In the genomic region with DNA sequence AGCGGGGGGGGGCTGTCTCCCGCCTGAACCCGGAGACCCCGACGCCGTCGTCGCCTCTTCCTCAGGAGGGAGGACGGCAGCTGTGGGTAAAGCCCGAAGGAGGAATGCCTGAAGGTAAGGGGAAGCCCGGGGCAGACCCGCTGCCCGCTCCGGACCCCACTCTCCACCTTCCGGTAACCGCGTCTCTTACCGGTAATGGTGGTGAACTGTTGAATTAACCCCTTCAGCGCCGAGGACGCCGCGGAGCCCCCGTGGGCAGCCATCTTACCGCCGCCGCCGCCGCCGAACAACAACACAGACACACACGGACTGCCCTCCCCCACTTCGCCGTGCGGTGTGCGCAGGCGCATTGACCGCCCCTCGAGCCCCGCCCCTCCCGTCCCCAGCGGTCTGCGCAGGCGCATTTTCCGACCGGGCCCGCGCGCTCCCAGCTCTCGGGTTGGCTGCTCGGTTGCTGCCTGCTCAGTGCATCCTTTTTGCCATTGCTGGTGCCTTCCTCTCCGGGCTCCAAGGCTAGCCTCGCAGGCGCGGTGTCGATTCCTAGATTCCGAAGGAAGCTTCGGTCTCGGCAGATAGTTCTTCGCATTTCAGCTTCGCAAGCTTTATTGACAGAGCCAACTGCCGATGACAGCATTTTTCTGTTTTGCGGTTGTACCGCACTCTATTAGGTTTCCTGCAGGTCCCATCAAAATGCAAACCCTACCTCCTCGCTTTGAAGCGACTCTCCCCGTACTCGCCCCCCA, we compare ENCODE assay signal across 1 cellular context.
TF ChIP-seq lines count a peak whose summit lies in the region.

A gene with protein sequence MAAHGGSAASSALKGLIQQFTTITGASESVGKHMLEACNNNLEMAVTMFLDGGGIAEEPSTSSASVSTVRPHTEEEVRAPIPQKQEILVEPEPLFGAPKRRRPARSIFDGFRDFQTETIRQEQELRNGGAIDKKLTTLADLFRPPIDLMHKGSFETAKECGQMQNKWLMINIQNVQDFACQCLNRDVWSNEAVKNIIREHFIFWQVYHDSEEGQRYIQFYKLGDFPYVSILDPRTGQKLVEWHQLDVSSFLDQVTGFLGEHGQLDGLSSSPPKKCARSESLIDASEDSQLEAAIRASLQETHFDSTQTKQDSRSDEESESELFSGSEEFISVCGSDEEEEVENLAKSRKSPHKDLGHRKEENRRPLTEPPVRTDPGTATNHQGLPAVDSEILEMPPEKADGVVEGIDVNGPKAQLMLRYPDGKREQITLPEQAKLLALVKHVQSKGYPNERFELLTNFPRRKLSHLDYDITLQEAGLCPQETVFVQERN (minus strand): TSS at position 291 of the 743 bp plus-strand sequence. CDS start 28 bp downstream, at position 263.

TF ChIP-seq in K562, 482 proteins besides CTCF, POLR2A, EP300 and RAD21 (continued from another document and continues in another):
- TF ChIP-seq, protein P1, sequence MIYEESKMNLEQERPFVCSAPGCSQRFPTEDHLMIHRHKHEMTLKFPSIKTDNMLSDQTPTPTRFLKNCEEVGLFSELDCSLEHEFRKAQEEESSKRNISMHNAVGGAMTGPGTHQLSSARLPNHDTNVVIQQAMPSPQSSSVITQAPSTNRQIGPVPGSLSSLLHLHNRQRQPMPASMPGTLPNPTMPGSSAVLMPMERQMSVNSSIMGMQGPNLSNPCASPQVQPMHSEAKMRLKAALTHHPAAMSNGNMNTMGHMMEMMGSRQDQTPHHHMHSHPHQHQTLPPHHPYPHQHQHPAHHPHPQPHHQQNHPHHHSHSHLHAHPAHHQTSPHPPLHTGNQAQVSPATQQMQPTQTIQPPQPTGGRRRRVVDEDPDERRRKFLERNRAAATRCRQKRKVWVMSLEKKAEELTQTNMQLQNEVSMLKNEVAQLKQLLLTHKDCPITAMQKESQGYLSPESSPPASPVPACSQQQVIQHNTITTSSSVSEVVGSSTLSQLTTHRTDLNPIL (CRISPR knock-in tag; IDR thresholded peaks at IDR 0.05), result no peak
- TF ChIP-seq ZNF263 (CRISPR knock-in tag; IDR thresholded peaks at IDR 0.05; ENCODE audit: borderline replicate concordance) (peak; percentile 65; the same call in 1 of the 2 replicates), PCBP1 (IDR thresholded peaks at IDR 0.05; ENCODE audit: low read depth, low read length, poor library complexity, severe bottlenecking) (no peak), ZBTB7A (IDR thresholded peaks at IDR 0.05; ENCODE audit: borderline replicate concordance, control insufficient read depth, low read depth, low read length) (peak; percentile 4; the same call in 1 of the 2 replicates), KLF1 (tag; IDR thresholded peaks at IDR 0.05) (no peak), ZFP36 (IDR thresholded peaks at IDR 0.05; ENCODE audit: low read depth, low read length, partially characterized antibody) (no peak), SIN3A (IDR thresholded peaks at IDR 0.05; ENCODE audit: borderline replicate concordance in 2 of 2, control insufficient read depth in 1 of 2, low read depth in 2 of 2, low read length in 2 of 2) (peak; percentile 53 to 78; a peak in 3 of 4 replicates), KDM5B (IDR thresholded peaks at IDR 0.05; ENCODE audit: insufficient replicate concordance, low read depth, low read length) (peak; percentile 69), RHOXF2B (CRISPR knock-in tag; conservative IDR thresholded peaks at IDR 0.05) (no peak), PHF8 (IDR thresholded peaks at IDR 0.05; ENCODE audit: borderline replicate concordance, low read length) (peak; percentile 76; the same call in 1 of the 2 replicates), CEBPB (tag; IDR thresholded peaks at IDR 0.05) (no peak), EGR1 (conservative IDR thresholded peaks at IDR 0.05) (no peak), ZNF830 (CRISPR knock-in tag; IDR thresholded peaks at IDR 0.05) (no peak), NCOR1 (IDR thresholded peaks at IDR 0.05) (peak; percentile 18; the same call in 1 of the 2 replicates), FOXJ2 (tag; IDR thresholded peaks at IDR 0.05) (no peak), CHD2 (IDR thresholded peaks at IDR 0.05; ENCODE audit: low read depth, low read length) (peak; percentile 56; the same call in 1 of the 2 replicates), MECOM (CRISPR knock-in tag; IDR thresholded peaks at IDR 0.05) (no peak), ATF1 (CRISPR knock-in tag; IDR thresholded peaks at IDR 0.05) (no peak), ATF1 (tag; IDR thresholded peaks at IDR 0.05) (peak; percentile 44; the same call in 1 of the 2 replicates), BCOR (IDR thresholded peaks at IDR 0.05) (no peak), HNRNPH1 (optimal IDR thresholded peaks at IDR 0.05; ENCODE audit: low read depth, low read length) (no peak), BRF1 (IDR thresholded peaks at IDR 0.05; ENCODE audit: borderline replicate concordance, extremely low read depth, insufficient read length) (no peak), SMAD2 (IDR thresholded peaks at IDR 0.05; ENCODE audit: low read depth, low read length) (no peak), SP1 (CRISPR knock-in tag; IDR thresholded peaks at IDR 0.05) (peak; percentile 54; the same call in 1 of the 2 replicates), GTF2F1 (IDR thresholded peaks at IDR 0.05; ENCODE audit: low read depth, low read length) (peak; percentile 68; the same call in 1 of the 2 replicates), ZKSCAN1 (IDR thresholded peaks at IDR 0.05; ENCODE audit: low read depth, low read length) (peak; percentile 57; the same call in 1 of the 2 replicates), EHMT2 (IDR thresholded peaks at IDR 0.05) (no peak), ETV6 (IDR thresholded peaks at IDR 0.05; ENCODE audit: borderline replicate concordance in 1 of 2, low read depth in 2 of 2, low read length in 1 of 2) (no peak), ETV6 (CRISPR knock-in tag; IDR thresholded peaks at IDR 0.05; ENCODE audit: borderline replicate concordance) (no peak), KDM1A (IDR thresholded peaks at IDR 0.05) (no peak), L3MBTL2 (IDR thresholded peaks at IDR 0.05) (peak; percentile 59), CREM (IDR thresholded peaks at IDR 0.05; ENCODE audit: low read depth) (peak; percentile 53)
- TF ChIP-seq, protein P2, sequence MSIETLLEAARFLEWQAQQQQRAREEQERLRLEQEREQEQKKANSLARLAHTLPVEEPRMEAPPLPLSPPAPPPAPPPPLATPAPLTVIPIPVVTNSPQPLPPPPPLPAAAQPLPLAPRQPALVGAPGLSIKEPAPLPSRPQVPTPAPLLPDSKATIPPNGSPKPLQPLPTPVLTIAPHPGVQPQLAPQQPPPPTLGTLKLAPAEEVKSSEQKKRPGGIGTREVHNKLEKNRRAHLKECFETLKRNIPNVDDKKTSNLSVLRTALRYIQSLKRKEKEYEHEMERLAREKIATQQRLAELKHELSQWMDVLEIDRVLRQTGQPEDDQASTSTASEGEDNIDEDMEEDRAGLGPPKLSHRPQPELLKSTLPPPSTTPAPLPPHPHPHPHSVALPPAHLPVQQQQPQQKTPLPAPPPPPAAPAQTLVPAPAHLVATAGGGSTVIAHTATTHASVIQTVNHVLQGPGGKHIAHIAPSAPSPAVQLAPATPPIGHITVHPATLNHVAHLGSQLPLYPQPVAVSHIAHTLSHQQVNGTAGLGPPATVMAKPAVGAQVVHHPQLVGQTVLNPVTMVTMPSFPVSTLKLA (conservative IDR thresholded peaks at IDR 0.05), result peak; percentile 78 to 90
- TF ChIP-seq, protein P3, sequence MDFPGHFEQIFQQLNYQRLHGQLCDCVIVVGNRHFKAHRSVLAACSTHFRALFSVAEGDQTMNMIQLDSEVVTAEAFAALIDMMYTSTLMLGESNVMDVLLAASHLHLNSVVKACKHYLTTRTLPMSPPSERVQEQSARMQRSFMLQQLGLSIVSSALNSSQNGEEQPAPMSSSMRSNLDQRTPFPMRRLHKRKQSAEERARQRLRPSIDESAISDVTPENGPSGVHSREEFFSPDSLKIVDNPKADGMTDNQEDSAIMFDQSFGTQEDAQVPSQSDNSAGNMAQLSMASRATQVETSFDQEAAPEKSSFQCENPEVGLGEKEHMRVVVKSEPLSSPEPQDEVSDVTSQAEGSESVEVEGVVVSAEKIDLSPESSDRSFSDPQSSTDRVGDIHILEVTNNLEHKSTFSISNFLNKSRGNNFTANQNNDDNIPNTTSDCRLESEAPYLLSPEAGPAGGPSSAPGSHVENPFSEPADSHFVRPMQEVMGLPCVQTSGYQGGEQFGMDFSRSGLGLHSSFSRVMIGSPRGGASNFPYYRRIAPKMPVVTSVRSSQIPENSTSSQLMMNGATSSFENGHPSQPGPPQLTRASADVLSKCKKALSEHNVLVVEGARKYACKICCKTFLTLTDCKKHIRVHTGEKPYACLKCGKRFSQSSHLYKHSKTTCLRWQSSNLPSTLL (IDR thresholded peaks at IDR 0.05), result no peak
- TF ChIP-seq, protein P4, sequence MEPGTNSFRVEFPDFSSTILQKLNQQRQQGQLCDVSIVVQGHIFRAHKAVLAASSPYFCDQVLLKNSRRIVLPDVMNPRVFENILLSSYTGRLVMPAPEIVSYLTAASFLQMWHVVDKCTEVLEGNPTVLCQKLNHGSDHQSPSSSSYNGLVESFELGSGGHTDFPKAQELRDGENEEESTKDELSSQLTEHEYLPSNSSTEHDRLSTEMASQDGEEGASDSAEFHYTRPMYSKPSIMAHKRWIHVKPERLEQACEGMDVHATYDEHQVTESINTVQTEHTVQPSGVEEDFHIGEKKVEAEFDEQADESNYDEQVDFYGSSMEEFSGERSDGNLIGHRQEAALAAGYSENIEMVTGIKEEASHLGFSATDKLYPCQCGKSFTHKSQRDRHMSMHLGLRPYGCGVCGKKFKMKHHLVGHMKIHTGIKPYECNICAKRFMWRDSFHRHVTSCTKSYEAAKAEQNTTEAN (CRISPR knock-in tag; IDR thresholded peaks at IDR 0.05), result no peak
- TF ChIP-seq, protein P5, sequence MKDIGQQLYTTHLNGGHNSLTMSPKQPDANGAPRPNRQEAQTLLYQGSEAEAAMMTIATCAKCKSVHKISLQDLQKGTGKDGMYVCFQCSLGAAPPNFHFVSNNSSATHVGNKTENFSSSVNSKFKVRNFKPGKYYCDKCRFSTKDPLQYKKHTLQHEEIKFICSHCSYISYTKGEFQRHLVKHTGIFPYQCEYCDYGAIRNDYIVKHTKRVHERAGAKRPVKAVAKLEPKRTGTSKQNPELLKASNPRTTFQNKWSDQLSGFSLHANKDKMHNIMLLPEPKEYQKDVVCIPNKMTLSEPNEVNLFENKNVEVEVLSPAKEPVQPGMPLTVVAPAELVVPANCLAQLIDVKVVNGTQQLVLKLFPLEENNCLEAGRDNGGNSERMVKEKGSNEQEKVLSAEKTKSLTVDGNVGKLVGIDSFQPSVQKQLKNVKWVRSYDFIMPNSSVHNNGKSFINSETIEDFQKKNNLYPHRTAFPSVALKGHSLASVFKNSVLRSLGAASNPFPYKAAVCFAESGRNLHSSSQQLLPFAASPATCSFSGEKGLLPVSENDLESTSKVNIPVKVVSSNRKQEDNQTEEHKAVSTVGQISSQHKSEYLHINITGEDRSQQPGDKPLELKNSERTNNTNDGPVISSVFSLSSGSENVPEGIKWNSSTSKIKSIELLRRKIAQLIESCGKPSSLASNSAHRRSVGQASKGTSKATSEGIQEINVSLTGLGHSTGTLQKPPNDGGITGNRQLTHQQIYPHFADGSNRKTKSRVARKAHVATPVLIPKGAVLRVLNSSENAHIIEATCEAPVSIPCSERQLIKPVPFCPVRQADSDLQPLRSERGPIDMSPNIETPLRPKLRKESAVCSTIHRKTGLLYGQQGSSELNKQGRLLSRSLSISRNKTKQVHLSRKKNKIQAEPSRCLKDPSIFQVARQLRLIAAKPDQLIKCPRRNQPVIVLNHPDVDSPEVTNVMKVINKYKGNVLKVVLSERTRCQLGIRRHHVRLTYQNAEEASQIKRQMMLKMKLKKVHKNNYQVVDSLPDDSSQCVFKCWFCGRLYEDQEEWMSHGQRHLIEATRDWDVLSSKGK (CRISPR knock-in tag; IDR thresholded peaks at IDR 0.05), result no peak
- TF ChIP-seq, protein P6, sequence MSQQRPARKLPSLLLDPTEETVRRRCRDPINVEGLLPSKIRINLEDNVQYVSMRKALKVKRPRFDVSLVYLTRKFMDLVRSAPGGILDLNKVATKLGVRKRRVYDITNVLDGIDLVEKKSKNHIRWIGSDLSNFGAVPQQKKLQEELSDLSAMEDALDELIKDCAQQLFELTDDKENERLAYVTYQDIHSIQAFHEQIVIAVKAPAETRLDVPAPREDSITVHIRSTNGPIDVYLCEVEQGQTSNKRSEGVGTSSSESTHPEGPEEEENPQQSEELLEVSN (IDR thresholded peaks at IDR 0.05; ENCODE audit: borderline replicate concordance in 1 of 2, extremely low read depth in 1 of 2, insufficient read depth in 1 of 2, insufficient read length in 1 of 2, low read depth in 1 of 2, low read length in 1 of 2, poor library complexity in 1 of 2, severe bottlenecking in 1 of 2), result peak in 1 of 2 experiments; percentile 58
- TF ChIP-seq, protein P7, sequence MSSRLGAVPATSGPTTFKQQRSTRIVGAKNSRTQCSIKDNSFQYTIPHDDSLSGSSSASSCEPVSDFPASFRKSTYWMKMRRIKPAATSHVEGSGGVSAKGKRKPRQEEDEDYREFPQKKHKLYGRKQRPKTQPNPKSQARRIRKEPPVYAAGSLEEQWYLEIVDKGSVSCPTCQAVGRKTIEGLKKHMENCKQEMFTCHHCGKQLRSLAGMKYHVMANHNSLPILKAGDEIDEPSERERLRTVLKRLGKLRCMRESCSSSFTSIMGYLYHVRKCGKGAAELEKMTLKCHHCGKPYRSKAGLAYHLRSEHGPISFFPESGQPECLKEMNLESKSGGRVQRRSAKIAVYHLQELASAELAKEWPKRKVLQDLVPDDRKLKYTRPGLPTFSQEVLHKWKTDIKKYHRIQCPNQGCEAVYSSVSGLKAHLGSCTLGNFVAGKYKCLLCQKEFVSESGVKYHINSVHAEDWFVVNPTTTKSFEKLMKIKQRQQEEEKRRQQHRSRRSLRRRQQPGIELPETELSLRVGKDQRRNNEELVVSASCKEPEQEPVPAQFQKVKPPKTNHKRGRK (tag; IDR thresholded peaks at IDR 0.05), result no peak
- TF ChIP-seq, protein P8, sequence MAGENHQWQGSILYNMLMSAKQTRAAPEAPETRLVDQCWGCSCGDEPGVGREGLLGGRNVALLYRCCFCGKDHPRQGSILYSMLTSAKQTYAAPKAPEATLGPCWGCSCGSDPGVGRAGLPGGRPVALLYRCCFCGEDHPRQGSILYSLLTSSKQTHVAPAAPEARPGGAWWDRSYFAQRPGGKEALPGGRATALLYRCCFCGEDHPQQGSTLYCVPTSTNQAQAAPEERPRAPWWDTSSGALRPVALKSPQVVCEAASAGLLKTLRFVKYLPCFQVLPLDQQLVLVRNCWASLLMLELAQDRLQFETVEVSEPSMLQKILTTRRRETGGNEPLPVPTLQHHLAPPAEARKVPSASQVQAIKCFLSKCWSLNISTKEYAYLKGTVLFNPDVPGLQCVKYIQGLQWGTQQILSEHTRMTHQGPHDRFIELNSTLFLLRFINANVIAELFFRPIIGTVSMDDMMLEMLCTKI (IDR thresholded peaks at IDR 0.05; ENCODE audit: partially characterized antibody), result no peak
- TF ChIP-seq, protein P9, sequence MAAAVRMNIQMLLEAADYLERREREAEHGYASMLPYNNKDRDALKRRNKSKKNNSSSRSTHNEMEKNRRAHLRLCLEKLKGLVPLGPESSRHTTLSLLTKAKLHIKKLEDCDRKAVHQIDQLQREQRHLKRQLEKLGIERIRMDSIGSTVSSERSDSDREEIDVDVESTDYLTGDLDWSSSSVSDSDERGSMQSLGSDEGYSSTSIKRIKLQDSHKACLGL (CRISPR knock-in tag; IDR thresholded peaks at IDR 0.05; ENCODE audit: borderline replicate concordance, poor library complexity, severe bottlenecking), result peak; percentile 17
